In the genomic region with DNA sequence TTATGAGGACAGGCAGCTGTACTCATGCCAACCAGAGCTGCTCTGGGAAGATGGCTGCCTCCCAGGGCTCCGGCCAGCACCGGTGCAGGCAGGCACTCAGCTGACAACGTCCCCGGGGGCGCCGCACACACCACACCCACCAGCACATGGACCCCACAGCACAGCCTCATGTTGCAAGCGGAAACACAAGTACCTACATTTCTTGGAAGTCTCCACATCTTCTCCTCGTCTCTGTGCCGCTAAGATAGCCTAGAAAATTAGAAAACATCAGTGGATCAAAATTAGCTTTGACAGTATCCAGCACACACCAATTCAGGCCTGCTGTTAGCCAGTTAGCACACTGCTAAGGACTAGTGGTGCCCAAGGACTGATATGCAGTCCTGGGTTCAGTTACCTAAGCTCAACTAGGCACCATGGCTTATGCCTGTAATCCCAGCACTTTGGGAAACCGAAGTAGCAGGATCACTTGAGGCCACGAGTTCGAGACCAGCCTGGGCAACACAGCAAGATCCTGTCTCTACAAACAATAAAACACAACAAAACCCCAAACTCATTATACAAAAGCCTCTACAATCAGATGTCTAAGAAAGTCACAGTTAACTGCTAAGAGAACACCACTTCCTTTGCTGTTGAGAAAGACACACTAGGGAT, we compare ENCODE assay signal across 14 cellular contexts. TPM values are rescaled to one million over a fixed set of nuclear protein-coding genes. Genes with fewer than 3 reads are reported as not detected.
A peak's percentile ranks its signal among the peaks of the same experiment; 100 is the strongest.
DNase-seq lines count a peak whose midpoint lies in the region; ATAC-seq and TF ChIP-seq lines count a peak whose summit lies in the region.
"Had no signal": no experiment of that assay in that cellular context is flagged by ENCODE, and none has a peak within 500 bp of the region (broad histone marks: within the 10 kb centered on the region; RNA-seq: fewer than 3 reads in every experiment).

No MANE protein-coding gene starts in this region.

- H3K9me3 Mint-ChIP-seq in activated T-cell treated with anti-CD3 and anti-CD28 coated beads, Interleukin-2, amount 50 U/mL, for 72 hours, result no peaks in the 10 kb centered on the region
- H3K9me3 Mint-ChIP-seq in brain (peaks cover 0 to 8% (median 3%) of the 10 kb centered on the region in 5 experiments), neural progenitor cell (peaks cover 11% of the 10 kb centered on the region)
- H3K9me3 Mint-ChIP-seq in effector memory CD8-positive, alpha-beta T cell, result no peaks in the 10 kb centered on the region

- H3K36me3 Mint-ChIP-seq in activated T-cell treated with anti-CD3 and anti-CD28 coated beads, Interleukin-2, amount 50 U/mL, for 72 hours (ENCODE audit: insufficient read depth in 2 of 2), result peaks cover 6% of the 10 kb centered on the region in 2 donors
- H3K36me3 Mint-ChIP-seq in brain (peaks cover 35% of the 10 kb centered on the region), neural progenitor cell (peaks cover 20% of the 10 kb centered on the region)
- H3K36me3 Mint-ChIP-seq in effector memory CD8-positive, alpha-beta T cell (ENCODE audit: insufficient read depth), result peaks cover 43% of the 10 kb centered on the region

- H3K27ac ChIP-seq in neural progenitor cell, result no peak overlapping the region

- no peaks in the 10 kb centered on the region for H3K36me3 ChIP-seq in neural progenitor cell

- H3K27ac Mint-ChIP-seq in activated T-cell treated with anti-CD3 and anti-CD28 coated beads, Interleukin-2, amount 50 U/mL, for 72 hours, result peak overlapping the region; percentile 54
- peak overlapping the region in 2 of 5 experiments; percentile 10 to 19 for H3K27ac Mint-ChIP-seq in brain
- H3K27ac Mint-ChIP-seq in neural progenitor cell, result no peak overlapping the region
- peak overlapping the region in 1 of 2 donors; percentile 10 for H3K27ac Mint-ChIP-seq in effector memory CD8-positive, alpha-beta T cell

- H3F3A ChIP-seq in neural progenitor cell (ENCODE audit: low read depth), result peaks cover 4% of the 10 kb centered on the region

- H3K9ac ChIP-seq in neural progenitor cell, result no peak overlapping the region
- H3K9ac ChIP-seq: SK-N-SH had no signal

- no peak for DNase-seq in activated T-cell treated with anti-CD3 and anti-CD28 coated beads, Interleukin-2, amount 50 U/mL, for 72 hours
- no peak for DNase-seq in activated T-cell treated with anti-CD3 and anti-CD28 coated beads, Interleukin-2, amount 50 U/mL, for 1 hour
- no peak for DNase-seq in neural progenitor cell (ENCODE audit: low spot score)
- DNase-seq in effector memory CD8-positive, alpha-beta T cell, result no peak
- DNase-seq: activated CD8-positive, alpha-beta memory T cell treated with anti-CD3 and anti-CD28 coated beads, Interleukin-2, amount 50 U/mL, for 4 hours; amniotic stem cell; DMS 273 treated with DMSO at 0.1 percent for 48 hours; head of caudate nucleus; kidney glomerular epithelial cell; NCI-H1930; NCI-H524; SK-N-SH had no signal

- no peaks in the 10 kb centered on the region for H3K27me3 Mint-ChIP-seq in activated T-cell treated with anti-CD3 and anti-CD28 coated beads, Interleukin-2, amount 50 U/mL, for 72 hours (ENCODE audit: low read depth)
- H3K27me3 Mint-ChIP-seq in brain (peaks cover 8% of the 10 kb centered on the region), neural progenitor cell (ENCODE audit: insufficient read depth, low read depth) (peaks cover 3% of the 10 kb centered on the region)
- no peaks in the 10 kb centered on the region for H3K27me3 Mint-ChIP-seq in effector memory CD8-positive, alpha-beta T cell

- no peak overlapping the region for H3K4me2 ChIP-seq in neural progenitor cell

- no peaks in the 10 kb centered on the region for H3K27me3 ChIP-seq in neural progenitor cell

- TF ChIP-seq CTCF in brain (conservative IDR thresholded peaks at IDR 0.05) (no peak), neural progenitor cell (IDR thresholded peaks at IDR 0.05) (no peak)

- H4K20me1 ChIP-seq in neural progenitor cell (ENCODE audit: low read depth), result peaks cover 35% of the 10 kb centered on the region

- no peak overlapping the region for H2AFZ ChIP-seq in neural progenitor cell (replicated peaks)

- no peak for ATAC-seq in activated T-cell treated with anti-CD3 and anti-CD28 coated beads, Interleukin-2, amount 50 U/mL, for 72 hours (replicated peaks in 1 of 2)
- ATAC-seq in GM18873 (IDR thresholded peaks at IDR 0.05; ENCODE audit: low FRiP score, unreplicated experiment), result no peak
- no peak for ATAC-seq in effector memory CD8-positive, alpha-beta T cell (replicated peaks)

- peaks cover 7% of the 10 kb centered on the region for H3K9me3 ChIP-seq in neural progenitor cell (ENCODE audit: low read depth)
- H3K9me3 ChIP-seq: SK-N-SH had no signal

- H3K4me1 ChIP-seq in neural progenitor cell, result peaks cover 10% of the 10 kb centered on the region

- H3K4me1 Mint-ChIP-seq in activated T-cell treated with anti-CD3 and anti-CD28 coated beads, Interleukin-2, amount 50 U/mL, for 72 hours (ENCODE audit: low read depth), result peaks cover 20% of the 10 kb centered on the region
- H3K4me1 Mint-ChIP-seq in brain (peaks cover 23% of the 10 kb centered on the region), neural progenitor cell (peaks cover 7% of the 10 kb centered on the region)
- H3K4me1 Mint-ChIP-seq in effector memory CD8-positive, alpha-beta T cell (ENCODE audit: low read depth in 2 of 2), result peaks cover 11% of the 10 kb centered on the region in 2 donors

- H3K4me3 ChIP-seq in neural progenitor cell, result no peak overlapping the region

- peaks cover 36% of the 10 kb centered on the region for H3K79me2 ChIP-seq in neural progenitor cell (ENCODE audit: low read depth)

- H3K4me3 Mint-ChIP-seq in activated T-cell treated with anti-CD3 and anti-CD28 coated beads, Interleukin-2, amount 50 U/mL, for 72 hours, result no peak overlapping the region
- H3K4me3 Mint-ChIP-seq in brain (peak overlapping the region; percentile 16 to 88 (median 55)), neural progenitor cell (peak overlapping the region; percentile 14)
- H3K4me3 Mint-ChIP-seq in effector memory CD8-positive, alpha-beta T cell, result no peak overlapping the region

RNA-seq across cellular contexts. Expression of a gene that starts 2.4 kb away (rescaled TPM):
- 100 to 1,000 TPM; 254 to 267 TPM for total RNA-seq in activated T-cell treated with anti-CD3 and anti-CD28 coated beads, Interleukin-2, amount 50 U/mL, for 72 hours
- 974 TPM for polyA plus RNA-seq in brain (ENCODE audit: insufficient read depth, low read depth, low replicate concordance)
- total RNA-seq in neural progenitor cell (ENCODE audit: low replicate concordance), result 269 and 293 TPM in 2 replicates

RNA-seq across cellular contexts. Expression of a gene that starts 11.6 kb away (rescaled TPM):
- 10 to 100 TPM; 11.7 to 14.8 TPM for total RNA-seq in activated T-cell treated with anti-CD3 and anti-CD28 coated beads, Interleukin-2, amount 50 U/mL, for 72 hours
- polyA plus RNA-seq in brain (ENCODE audit: insufficient read depth, low read depth, low replicate concordance), result 0.93 TPM
- total RNA-seq in neural progenitor cell (ENCODE audit: low replicate concordance), result 2.6 and 8.3 TPM in 2 replicates

RNA-seq across cellular contexts. Expression of a gene that starts 14.5 kb away (rescaled TPM):
- total RNA-seq in activated T-cell treated with anti-CD3 and anti-CD28 coated beads, Interleukin-2, amount 50 U/mL, for 72 hours, result 100 to 1,000 TPM in 1 of 2 donors, 10 to 100 TPM in 1; 95.7 to 111 TPM
- 259 TPM for polyA plus RNA-seq in brain (ENCODE audit: insufficient read depth, low read depth, low replicate concordance)
- total RNA-seq in neural progenitor cell (ENCODE audit: low replicate concordance), result 58.8 and 110 TPM in 2 replicates

RNA-seq across cellular contexts. Expression of a gene that starts 21.5 kb away (rescaled TPM):
- 1 to 10 TPM; 5.3 to 5.7 TPM for total RNA-seq in activated T-cell treated with anti-CD3 and anti-CD28 coated beads, Interleukin-2, amount 50 U/mL, for 72 hours
- 10.5 TPM for polyA plus RNA-seq in brain (ENCODE audit: insufficient read depth, low read depth, low replicate concordance)
- total RNA-seq in neural progenitor cell (ENCODE audit: low replicate concordance), result 0.77 TPM in 1 of 2 replicates, not detected in the other

RNA-seq across cellular contexts. Expression of a gene that starts 22.6 kb away (rescaled TPM):
- total RNA-seq in activated T-cell treated with anti-CD3 and anti-CD28 coated beads, Interleukin-2, amount 50 U/mL, for 72 hours, result 10 to 100 TPM; 53.5 to 73.3 TPM
- 36.2 TPM for polyA plus RNA-seq in brain (ENCODE audit: insufficient read depth, low read depth, low replicate concordance)
- 16.1 and 33.9 TPM in 2 replicates for total RNA-seq in neural progenitor cell (ENCODE audit: low replicate concordance)

Comparison
In these comparisons a context has a peak if more than half of its experiments do, and no peak if none do; other contexts are left out.
1. H3K4me3 Mint-ChIP-seq: peak in brain (5 of 5) and neural progenitor cell (single experiment); none in activated T-cell treated with anti-CD3 and anti-CD28 coated beads, Interleukin-2, amount 50 U/mL, for 72 hours (0 of 2) and effector memory CD8-positive, alpha-beta T cell (0 of 2).